19 cellular contexts compared by ENCODE assay signal in genomic region chr10:110513949-110514348, GRCh38. TPM values are rescaled to one million over a fixed set of nuclear protein-coding genes. Genes with fewer than 3 reads are reported as not detected.
A peak's percentile ranks its signal among the peaks of the same experiment; 100 is the strongest.
DNase-seq lines count a peak whose midpoint lies in the region; ATAC-seq and TF ChIP-seq lines count a peak whose summit lies in the region.
"Had no signal": no experiment of that assay in that cellular context is flagged by ENCODE, and none has a peak within 500 bp of the region (broad histone marks: within the 10 kb centered on the region; RNA-seq: fewer than 3 reads in every experiment).

No MANE protein-coding gene starts in this region.

- intact Hi-C loops in Calu3 (cut with micrococcal nuclease; ENCODE audit: unreplicated experiment): no loop called here
- intact Hi-C loops in natural killer cell (cut with micrococcal nuclease): no loop called here

- peak; percentile 29 for TF ChIP-seq POLR2A in GM18951 (IDR thresholded peaks at IDR 0.05; ENCODE audit: extremely low read depth, insufficient read depth, insufficient read length)

- H3K4me1 Mint-ChIP-seq in Calu3 (ENCODE audit: low read depth, unreplicated experiment) (peaks cover 8% of the 10 kb centered on the region), natural killer cell (peaks cover 5 to 11% of the 10 kb centered on the region in 2 donors)
- peaks cover 26% of the 10 kb centered on the region for H3K4me1 Mint-ChIP-seq in activated T-helper 17 cell treated with anti-CD3 and anti-CD28 coated beads, Interleukin-2, amount 50 U/mL, for 72 hours

- BruUV-seq in Calu3 (replicated peaks; lab: Mats Ljungman, UMichigan): no TSS peak

- in situ Hi-C loops in GM18951 (cut with MboI; ENCODE audit: low sequenced_read_pairs, unreplicated experiment): no loop called here

- CTCF ChIA-PET in Calu3 (lab: Charles Lee): no interaction called here

- no peak for TF ChIP-seq CTCF in Calu3 (IDR thresholded peaks at IDR 0.05; ENCODE audit: unreplicated experiment)
- TF ChIP-seq CTCF in natural killer cell (IDR thresholded peaks at IDR 0.05): no peak

- H3K27ac Mint-ChIP-seq in Calu3 (ENCODE audit: unreplicated experiment): peak overlapping the region; percentile 75
- peak overlapping the region; percentile 75 for H3K27ac Mint-ChIP-seq in activated T-helper 17 cell treated with anti-CD3 and anti-CD28 coated beads, Interleukin-2, amount 50 U/mL, for 72 hours
- peak overlapping the region; percentile 9 to 24 for H3K27ac Mint-ChIP-seq in natural killer cell
- H3K27ac Mint-ChIP-seq: activated naive CD8-positive, alpha-beta T cell treated with anti-CD3 and anti-CD28 coated beads for 36 hours; T-cell had no signal

- DNase-seq in Calu3 (no peak), natural killer cell (no peak), A172 (ENCODE audit: low spot score) (no peak), SIG-M5 (lab: John Stamatoyannopoulos, UW) (no peak)
- DNase-seq: activated naive CD8-positive, alpha-beta T cell treated with anti-CD3 and anti-CD28 coated beads for 36 hours; DND-41; dorsolateral prefrontal cortex; kidney; NCI-H1092 treated with DMSO at 0.1 percent for 48 hours; NCI-H510A; pancreas; right lobe of liver; stimulated activated naive CD4-positive, alpha-beta T cell treated with Interleukin-2 at 50 U/mL for 16 hours; T-cell; thyroid gland had no signal

- no peak overlapping the region for H3K4me3 Mint-ChIP-seq in Calu3 (ENCODE audit: low read depth, unreplicated experiment)
- peak overlapping the region; percentile 50 for H3K4me3 Mint-ChIP-seq in activated T-helper 17 cell treated with anti-CD3 and anti-CD28 coated beads, Interleukin-2, amount 50 U/mL, for 72 hours
- H3K4me3 Mint-ChIP-seq in natural killer cell: no peak overlapping the region
- H3K4me3 Mint-ChIP-seq: activated naive CD8-positive, alpha-beta T cell treated with anti-CD3 and anti-CD28 coated beads for 36 hours; T-cell had no signal

- H3K36me3 Mint-ChIP-seq in Calu3 (ENCODE audit: insufficient read depth, unreplicated experiment) (peaks cover 80% of the 10 kb centered on the region), natural killer cell (peaks cover 8% of the 10 kb centered on the region)
- peaks cover 91% of the 10 kb centered on the region for H3K36me3 Mint-ChIP-seq in activated T-helper 17 cell treated with anti-CD3 and anti-CD28 coated beads, Interleukin-2, amount 50 U/mL, for 72 hours (ENCODE audit: low read depth)

- H3K9me3 Mint-ChIP-seq in Calu3 (ENCODE audit: low read depth, unreplicated experiment): no peaks in the 10 kb centered on the region
- H3K9me3 Mint-ChIP-seq in activated T-helper 17 cell treated with anti-CD3 and anti-CD28 coated beads, Interleukin-2, amount 50 U/mL, for 72 hours: no peaks in the 10 kb centered on the region
- H3K9me3 Mint-ChIP-seq in natural killer cell: no peaks in the 10 kb centered on the region

- H3K27me3 Mint-ChIP-seq in Calu3 (ENCODE audit: unreplicated experiment) (no peaks in the 10 kb centered on the region), natural killer cell (ENCODE audit: low read depth in 2 of 2) (no peaks in the 10 kb centered on the region)
- no peaks in the 10 kb centered on the region for H3K27me3 Mint-ChIP-seq in activated T-helper 17 cell treated with anti-CD3 and anti-CD28 coated beads, Interleukin-2, amount 50 U/mL, for 72 hours
- H3K27me3 Mint-ChIP-seq: activated naive CD8-positive, alpha-beta T cell treated with anti-CD3 and anti-CD28 coated beads for 36 hours; T-cell had no signal

- ATAC-seq in activated T-helper 17 cell treated with anti-CD3 and anti-CD28 coated beads, Interleukin-2, amount 50 U/mL, for 72 hours (replicated peaks): no peak
- ATAC-seq in natural killer cell (no peak), HG02763 (IDR thresholded peaks at IDR 0.05; ENCODE audit: unreplicated experiment) (no peak)
- ATAC-seq: pancreas, right lobe of liver, Right ventricle myocardium inferior had no signal

RNA-seq across cellular contexts. Expression of gene DUSP5, which starts 16.2 kb away (rescaled TPM):
- total RNA-seq in Calu3 (2022) (34.0 and 55.8 TPM in 2 replicates), natural killer cell (10 to 100 TPM; 56.3 to 98.9 (median 69.6) TPM)
- total RNA-seq in activated T-helper 17 cell treated with anti-CD3 and anti-CD28 coated beads, Interleukin-2, amount 50 U/mL, for 72 hours: 100 to 1,000 TPM in 1 of 2 donors, 10 to 100 TPM in 1; 43.2 to 107 TPM
- total RNA-seq in A172 (2014; rRNA removed; shearing (Covaris generic)): 6.8 and 9.5 TPM in 2 replicates

RNA-seq across cellular contexts. Expression of gene SMC3, which starts 53.5 kb away (rescaled TPM):
- total RNA-seq in Calu3 (2022) (26.3 and 31.3 TPM in 2 replicates), natural killer cell (10 to 100 TPM; 36.6 to 38.5 (median 37.8) TPM)
- 10 to 100 TPM; 74.0 to 77.3 TPM for total RNA-seq in activated T-helper 17 cell treated with anti-CD3 and anti-CD28 coated beads, Interleukin-2, amount 50 U/mL, for 72 hours
- total RNA-seq in A172 (2014; rRNA removed; shearing (Covaris generic)): 68.1 and 89.3 TPM in 2 replicates

Comparison
In these comparisons a context has a peak if more than half of its experiments do, and no peak if none do; other contexts are left out.
1. H3K27ac Mint-ChIP-seq: peak in every context shown above with its lines; median percentile 75 in Calu3; 75 in activated T-helper 17 cell treated with anti-CD3 and anti-CD28 coated beads, Interleukin-2, amount 50 U/mL, for 72 hours; 16 in natural killer cell.